ENCODE assay signal across 8 cellular contexts in the genomic region with DNA sequence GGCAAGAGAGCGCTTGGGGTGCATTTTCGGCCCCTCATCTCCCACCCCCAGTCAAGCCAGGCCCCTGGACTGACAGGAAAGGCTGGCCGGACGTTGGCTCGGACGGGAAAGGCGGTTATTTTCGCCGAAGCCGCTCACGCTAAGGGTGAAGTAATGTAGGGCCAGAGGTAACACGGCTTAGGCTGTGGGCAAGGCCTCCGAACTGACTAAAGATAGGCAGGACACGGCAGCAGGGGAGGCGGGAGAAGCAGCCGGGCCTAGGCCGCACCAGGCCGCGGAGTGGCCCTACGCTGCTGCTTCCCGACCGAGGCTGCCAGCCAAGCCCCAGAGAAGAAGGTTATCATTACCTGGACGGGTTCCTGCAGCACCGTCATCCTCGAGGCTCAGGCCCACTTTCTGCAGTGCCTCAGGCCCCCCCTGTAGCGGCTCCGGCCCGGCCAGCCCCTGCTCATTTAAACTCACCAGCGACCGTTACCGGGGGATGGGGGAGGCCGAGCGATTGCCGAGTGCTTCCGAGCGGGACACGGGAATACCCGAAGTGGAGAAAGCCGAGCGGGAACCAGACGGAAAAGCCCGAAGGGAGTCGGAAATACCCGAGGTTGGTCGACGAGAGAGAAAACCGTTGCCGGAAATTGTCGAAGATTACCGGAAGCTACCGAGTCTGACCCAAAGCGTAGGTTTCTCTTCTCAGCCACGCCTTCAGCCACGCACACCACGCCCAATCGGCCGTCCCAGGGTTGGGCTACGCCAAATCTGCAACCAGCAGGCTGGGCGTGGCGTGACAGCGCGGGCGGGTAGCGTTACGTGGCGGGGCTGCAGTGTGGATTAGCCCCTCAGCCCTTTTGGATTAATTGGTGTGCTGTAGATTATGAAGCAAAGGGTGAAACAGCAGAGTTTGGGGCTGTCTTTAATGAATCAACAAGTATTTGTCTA. TPM values are rescaled to one million over a fixed set of nuclear protein-coding genes. Genes with fewer than 3 reads are reported as not detected.
DNase-seq lines count a peak whose midpoint lies in the region; ATAC-seq, FAIRE-seq and TF ChIP-seq lines count a peak whose summit lies in the region.

CDC27 (minus strand) TSS at position 497 of the 933 bp plus-strand sequence; CDS start at position 374, 123 bp downstream.

- WGBS in small intestine, 3 donors: 0 to 1% (median 0%) methylated on average over 66 of the region's 66 CpGs

- peaks cover 24% of the 10 kb centered on the region for H3K4me1 Mint-ChIP-seq in WTC11

- peak within 1 kb of the TSS; percentile 95 for H3K4me3 Mint-ChIP-seq in WTC11

- CTCF ChIA-PET in AG04450 (lab: Charles Lee): interaction anchor here (0.7 kb wide), 1 partner anchor 10 kb away, joined by 3 read pairs; no protein-coding TSS in a partner anchor
- CTCF ChIA-PET in WTC11 (lab: Charles Lee): interaction anchor here (0.7 to 1.6 kb wide), 5 partner anchors 90 to 429 kb away, joined by 3 to 4 read pairs (median 3); partner anchors contain the start of gene EFCAB13

- H3K9me3 ChIP-seq in AG04450 (ENCODE audit: control insufficient read depth, insufficient read depth, low read length) (peaks cover 3% of the 10 kb centered on the region; the same call in 1 of the 2 replicates), small intestine (ENCODE audit: control insufficient read depth, low read depth) (no peaks in the 10 kb centered on the region)

- FAIRE-seq in small intestine (lab: Jason Lieb, UNC): peak; percentile 88

- H3K9me3 Mint-ChIP-seq in WTC11: peaks cover 3% of the 10 kb centered on the region; the same call in 1 of the 2 replicates

- H3K36me3 ChIP-seq in small intestine (ENCODE audit: control insufficient read depth in 2 of 2, insufficient read depth in 2 of 2, low read length in 2 of 2): no peaks in the 10 kb centered on the region

- DNase-seq in AG04450 (ENCODE audit: low read depth, low spot score) (peak; percentile 94), NCI-H226 (peak; percentile 88), WTC11 (ENCODE audit: low spot score) (peak; percentile 100), cardiac fibroblast (ENCODE audit: low read depth in 2 of 2) (peak; percentile 98 to 99), iPS-NIHi11 (ENCODE audit: low spot score) (peak; percentile 98), small intestine (peak; percentile 99)

- H3K27ac Mint-ChIP-seq in WTC11: peak within 1 kb of the TSS; percentile 87

- H3K4me3 ChIP-seq in AG04450 (ENCODE audit: low read depth, low read length) (peak within 1 kb of the TSS; percentile 78), cardiac fibroblast (replicated peaks in 1 of 2; ENCODE audit: low read depth in 2 of 2, low read length in 2 of 2) (peak within 1 kb of the TSS; percentile 75 to 87), small intestine (ENCODE audit: low read depth in 1 of 2, low read length in 2 of 2) (peak within 1 kb of the TSS; percentile 74 to 90)

- peak; percentile 93 for ATAC-seq in GM18909 (IDR thresholded peaks at IDR 0.05; ENCODE audit: poor library complexity, unreplicated experiment)
- ATAC-seq in HG03175 (IDR thresholded peaks at IDR 0.05; ENCODE audit: unreplicated experiment): peak; percentile 95
- ATAC-seq in WTC11: peak; percentile 95

- POLR2A ChIA-PET in AG04450 (lab: Yijun Ruan, JAX): interaction anchor here (0.6 to 1.6 kb wide), 3 partner anchors 17 to 619 kb away, joined by 4 to 7 read pairs (median 6); no protein-coding TSS in a partner anchor
- POLR2A ChIA-PET in WTC11 (lab: Charles Lee): no interaction called here

- H3K27me3 Mint-ChIP-seq in WTC11 (ENCODE audit: low read depth): peaks cover 3% of the 10 kb centered on the region; the same call in 1 of the 2 replicates

- H3K36me3 Mint-ChIP-seq in WTC11: no peaks in the 10 kb centered on the region

- peaks cover 0 to 7% of the 10 kb centered on the region in 2 donors for H3K4me1 ChIP-seq in small intestine (ENCODE audit: control insufficient read depth in 2 of 2, insufficient read depth in 1 of 2, low read depth in 1 of 2, low read length in 1 of 2)

- H3K27ac ChIP-seq in AG04450 (ENCODE audit: low read depth, low read length): peak within 1 kb of the TSS; percentile 96
- H3K27ac ChIP-seq in small intestine (ENCODE audit: low read depth in 1 of 2, low read length in 1 of 2): peak within 1 kb of the TSS; percentile 94 to 98

- no peak for TF ChIP-seq CTCF in AG04450 (IDR thresholded peaks at IDR 0.05; ENCODE audit: low read depth, low read length)
- TF ChIP-seq CTCF in WTC11 (IDR thresholded peaks at IDR 0.05): no peak
- TF ChIP-seq CTCF in cardiac fibroblast (IDR thresholded peaks at IDR 0.05; ENCODE audit: low read depth, low read length): no peak

- H3K27me3 ChIP-seq in AG04450 (ENCODE audit: control insufficient read depth, insufficient read depth, low read length) (no peaks in the 10 kb centered on the region), small intestine (ENCODE audit: control insufficient read depth in 2 of 2, insufficient read depth in 2 of 2, low read length in 2 of 2) (no peaks in the 10 kb centered on the region)

TF ChIP-seq in WTC11, 78 proteins besides CTCF, POLR2A, EP300 and RAD21 (continues in another document):
- TF ChIP-seq ZNF425 (CRISPR knock-in tag; conservative IDR thresholded peaks at IDR 0.05) (no peak), IRF2 (CRISPR knock-in tag; IDR thresholded peaks at IDR 0.05; ENCODE audit: borderline replicate concordance, low read depth) (no peak), SMAD3 (CRISPR knock-in tag; IDR thresholded peaks at IDR 0.05; ENCODE audit: borderline replicate concordance) (no peak; the same call in 1 of the 2 replicates), FOXK1 (CRISPR knock-in tag; IDR thresholded peaks at IDR 0.05) (peak; percentile 32), ZNF138 (CRISPR knock-in tag; conservative IDR thresholded peaks at IDR 0.05) (no peak), IRF1 (CRISPR knock-in tag; IDR thresholded peaks at IDR 0.05) (no peak)
- TF ChIP-seq, protein P1, sequence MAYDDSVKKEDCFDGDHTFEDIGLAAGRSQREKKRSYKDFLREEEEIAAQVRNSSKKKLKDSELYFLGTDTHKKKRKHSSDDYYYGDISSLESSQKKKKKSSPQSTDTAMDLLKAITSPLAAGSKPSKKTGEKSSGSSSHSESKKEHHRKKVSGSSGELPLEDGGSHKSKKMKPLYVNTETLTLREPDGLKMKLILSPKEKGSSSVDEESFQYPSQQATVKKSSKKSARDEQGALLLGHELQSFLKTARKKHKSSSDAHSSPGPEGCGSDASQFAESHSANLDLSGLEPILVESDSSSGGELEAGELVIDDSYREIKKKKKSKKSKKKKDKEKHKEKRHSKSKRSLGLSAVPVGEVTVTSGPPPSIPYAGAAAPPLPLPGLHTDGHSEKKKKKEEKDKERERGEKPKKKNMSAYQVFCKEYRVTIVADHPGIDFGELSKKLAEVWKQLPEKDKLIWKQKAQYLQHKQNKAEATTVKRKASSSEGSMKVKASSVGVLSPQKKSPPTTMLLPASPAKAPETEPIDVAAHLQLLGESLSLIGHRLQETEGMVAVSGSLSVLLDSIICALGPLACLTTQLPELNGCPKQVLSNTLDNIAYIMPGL (CRISPR knock-in tag; IDR thresholded peaks at IDR 0.05): 0 out of 2 replicates have a peak, but pooled peaks have one; percentile 19

RNA-seq across cellular contexts. Expression of gene CDC27, which starts in this region (rescaled TPM):
- polyA plus RNA-seq in AG04450 (2011; rRNA removed) (97.8 and 120 TPM in 2 replicates), small intestine (10 to 100 TPM in 2 of 3 donors, 1 to 10 TPM in 1; 5.9 to 25.2 (median 13.9) TPM)
- 147 and 181 TPM in 2 replicates for polyA minus RNA-seq in AG04450 (2011; rRNA and poly(A)+ RNA removed)
- total RNA-seq in WTC11 (2021): 83.0 to 83.6 TPM (median 83.3 TPM) in 3 replicates

Comparison
In these comparisons a context has a peak if more than half of its experiments do, and no peak if none do; other contexts are left out.
1. Peak in every context shown above with its lines: DNase-seq, ATAC-seq, H3K4me3 ChIP-seq and H3K27ac ChIP-seq.